In genomic region chr11:127680146-127680545, GRCh38 we compare ENCODE assay signal across 1 cellular context.
TF ChIP-seq lines count a peak whose summit lies in the region.

No MANE protein-coding gene starts in this region.

TF ChIP-seq in HepG2, 621 proteins besides CTCF, POLR2A, EP300 and RAD21 (continued from another document):
- TF ChIP-seq NR0B2 (CRISPR knock-in tag; IDR thresholded peaks at IDR 0.05) (no peak), ZNF44 (CRISPR knock-in tag; IDR thresholded peaks at IDR 0.05) (no peak), ZBTB44 (CRISPR knock-in tag; IDR thresholded peaks at IDR 0.05) (no peak), MYPOP (CRISPR knock-in tag; IDR thresholded peaks at IDR 0.05) (no peak), ZNF569 (CRISPR knock-in tag; IDR thresholded peaks at IDR 0.05; ENCODE audit: borderline replicate concordance) (no peak), PRPF4 (IDR thresholded peaks at IDR 0.05; ENCODE audit: low read depth, low read length, poor library complexity, severe bottlenecking) (no peak), HOXA3 (CRISPR knock-in tag; IDR thresholded peaks at IDR 0.05) (no peak), TBX2 (CRISPR knock-in tag; IDR thresholded peaks at IDR 0.05; ENCODE audit: borderline replicate concordance) (no peak), TIGD3 (CRISPR knock-in tag; IDR thresholded peaks at IDR 0.05; ENCODE audit: borderline replicate concordance) (no peak), FOXO1 (CRISPR knock-in tag; IDR thresholded peaks at IDR 0.05) (no peak), ATRX (CRISPR knock-in tag; IDR thresholded peaks at IDR 0.05; ENCODE audit: borderline replicate concordance) (no peak), LBX2 (CRISPR knock-in tag; IDR thresholded peaks at IDR 0.05; ENCODE audit: borderline replicate concordance) (no peak), NCOA5 (CRISPR knock-in tag; IDR thresholded peaks at IDR 0.05) (no peak), KDM3A (CRISPR knock-in tag; IDR thresholded peaks at IDR 0.05; ENCODE audit: low read depth) (no peak), RXRA (CRISPR knock-in tag; IDR thresholded peaks at IDR 0.05) (no peak)
